1 cellular context compared by ENCODE assay signal in the genomic region with DNA sequence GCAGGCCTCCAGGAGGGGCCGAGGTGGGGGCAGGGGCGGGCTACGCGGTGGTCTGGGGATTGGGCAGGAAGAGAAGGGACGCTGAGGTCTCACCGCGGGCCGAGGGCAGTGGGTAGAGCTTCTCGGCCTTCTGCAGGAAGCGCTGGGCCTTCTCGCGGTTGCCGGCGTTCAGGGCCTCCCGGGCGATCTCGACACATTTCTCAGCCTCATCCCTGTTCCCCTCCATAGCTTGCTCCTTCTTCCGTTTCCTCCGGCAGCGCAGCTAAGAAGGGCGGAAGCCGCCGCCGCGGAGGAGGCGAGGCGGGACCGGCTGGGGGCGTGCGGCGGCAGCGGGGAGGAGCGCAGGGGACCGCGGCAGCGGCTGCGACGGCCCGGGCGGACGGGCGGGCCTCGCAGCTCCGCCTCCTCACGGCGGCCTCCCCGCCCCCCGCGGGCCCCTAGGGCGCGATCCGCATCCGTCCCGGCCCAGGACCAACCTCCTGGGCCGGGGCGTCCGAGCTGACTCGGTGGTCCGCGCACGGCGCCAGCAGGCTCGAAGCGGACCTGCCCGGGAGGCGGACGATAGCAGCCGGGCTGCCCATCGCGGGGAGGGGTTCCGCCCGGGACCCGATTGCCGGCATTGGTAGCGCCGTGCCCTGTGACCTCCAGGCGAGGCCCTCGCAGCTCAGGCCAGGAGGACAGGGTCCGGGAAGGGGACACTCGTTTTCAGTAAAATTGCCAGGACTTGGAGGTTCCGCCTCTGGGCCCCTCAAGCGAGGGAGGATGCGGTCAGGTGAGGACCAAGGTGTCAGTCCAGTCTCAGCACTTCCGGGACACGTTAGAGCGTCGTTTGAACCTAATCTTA.
TF ChIP-seq lines count a peak whose summit lies in the region.

A gene (minus strand): TSS at position 273 of the 844 bp plus-strand sequence. CDS start 47 bp downstream, at position 226.

TF ChIP-seq in WTC11, 78 proteins besides CTCF, POLR2A, EP300 and RAD21 (continued from another document and continues in another):
- TF ChIP-seq, protein P1, sequence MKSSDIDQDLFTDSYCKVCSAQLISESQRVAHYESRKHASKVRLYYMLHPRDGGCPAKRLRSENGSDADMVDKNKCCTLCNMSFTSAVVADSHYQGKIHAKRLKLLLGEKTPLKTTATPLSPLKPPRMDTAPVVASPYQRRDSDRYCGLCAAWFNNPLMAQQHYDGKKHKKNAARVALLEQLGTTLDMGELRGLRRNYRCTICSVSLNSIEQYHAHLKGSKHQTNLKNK (CRISPR knock-in tag; IDR thresholded peaks at IDR 0.05), result peak; percentile 6; the same call in 1 of the 2 replicates
- TF ChIP-seq, protein P2, sequence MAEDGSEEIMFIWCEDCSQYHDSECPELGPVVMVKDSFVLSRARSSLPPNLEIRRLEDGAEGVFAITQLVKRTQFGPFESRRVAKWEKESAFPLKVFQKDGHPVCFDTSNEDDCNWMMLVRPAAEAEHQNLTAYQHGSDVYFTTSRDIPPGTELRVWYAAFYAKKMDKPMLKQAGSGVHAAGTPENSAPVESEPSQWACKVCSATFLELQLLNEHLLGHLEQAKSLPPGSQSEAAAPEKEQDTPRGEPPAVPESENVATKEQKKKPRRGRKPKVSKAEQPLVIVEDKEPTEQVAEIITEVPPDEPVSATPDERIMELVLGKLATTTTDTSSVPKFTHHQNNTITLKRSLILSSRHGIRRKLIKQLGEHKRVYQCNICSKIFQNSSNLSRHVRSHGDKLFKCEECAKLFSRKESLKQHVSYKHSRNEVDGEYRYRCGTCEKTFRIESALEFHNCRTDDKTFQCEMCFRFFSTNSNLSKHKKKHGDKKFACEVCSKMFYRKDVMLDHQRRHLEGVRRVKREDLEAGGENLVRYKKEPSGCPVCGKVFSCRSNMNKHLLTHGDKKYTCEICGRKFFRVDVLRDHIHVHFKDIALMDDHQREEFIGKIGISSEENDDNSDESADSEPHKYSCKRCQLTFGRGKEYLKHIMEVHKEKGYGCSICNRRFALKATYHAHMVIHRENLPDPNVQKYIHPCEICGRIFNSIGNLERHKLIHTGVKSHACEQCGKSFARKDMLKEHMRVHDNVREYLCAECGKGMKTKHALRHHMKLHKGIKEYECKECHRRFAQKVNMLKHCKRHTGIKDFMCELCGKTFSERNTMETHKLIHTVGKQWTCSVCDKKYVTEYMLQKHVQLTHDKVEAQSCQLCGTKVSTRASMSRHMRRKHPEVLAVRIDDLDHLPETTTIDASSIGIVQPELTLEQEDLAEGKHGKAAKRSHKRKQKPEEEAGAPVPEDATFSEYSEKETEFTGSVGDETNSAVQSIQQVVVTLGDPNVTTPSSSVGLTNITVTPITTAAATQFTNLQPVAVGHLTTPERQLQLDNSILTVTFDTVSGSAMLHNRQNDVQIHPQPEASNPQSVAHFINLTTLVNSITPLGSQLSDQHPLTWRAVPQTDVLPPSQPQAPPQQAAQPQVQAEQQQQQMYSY (CRISPR knock-in tag; IDR thresholded peaks at IDR 0.05), result no peak
- TF ChIP-seq TEAD1 (CRISPR knock-in tag; IDR thresholded peaks at IDR 0.05) (peak; percentile 67; the same call in 1 of the 2 replicates), NR1H2 (CRISPR knock-in tag; IDR thresholded peaks at IDR 0.05) (no peak), KAT7 (CRISPR knock-in tag; IDR thresholded peaks at IDR 0.05; ENCODE audit: borderline replicate concordance) (peak; percentile 86; the same call in 1 of the 2 replicates), NFE2L1 (CRISPR knock-in tag; IDR thresholded peaks at IDR 0.05) (no peak; the same call in 1 of the 2 replicates), RORB (CRISPR knock-in tag; IDR thresholded peaks at IDR 0.05) (no peak), RELA (CRISPR knock-in tag; IDR thresholded peaks at IDR 0.05; ENCODE audit: borderline replicate concordance) (peak; percentile 75; the same call in 1 of the 2 replicates), ETV6 (CRISPR knock-in tag; IDR thresholded peaks at IDR 0.05) (peak; percentile 75; the same call in 1 of the 2 replicates), PRRX2 (CRISPR knock-in tag; IDR thresholded peaks at IDR 0.05) (peak; percentile 99)
- TF ChIP-seq, protein P3, sequence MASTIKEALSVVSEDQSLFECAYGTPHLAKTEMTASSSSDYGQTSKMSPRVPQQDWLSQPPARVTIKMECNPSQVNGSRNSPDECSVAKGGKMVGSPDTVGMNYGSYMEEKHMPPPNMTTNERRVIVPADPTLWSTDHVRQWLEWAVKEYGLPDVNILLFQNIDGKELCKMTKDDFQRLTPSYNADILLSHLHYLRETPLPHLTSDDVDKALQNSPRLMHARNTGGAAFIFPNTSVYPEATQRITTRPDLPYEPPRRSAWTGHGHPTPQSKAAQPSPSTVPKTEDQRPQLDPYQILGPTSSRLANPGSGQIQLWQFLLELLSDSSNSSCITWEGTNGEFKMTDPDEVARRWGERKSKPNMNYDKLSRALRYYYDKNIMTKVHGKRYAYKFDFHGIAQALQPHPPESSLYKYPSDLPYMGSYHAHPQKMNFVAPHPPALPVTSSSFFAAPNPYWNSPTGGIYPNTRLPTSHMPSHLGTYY (CRISPR knock-in tag; IDR thresholded peaks at IDR 0.05), result peak; percentile 99
- TF ChIP-seq, protein P4, sequence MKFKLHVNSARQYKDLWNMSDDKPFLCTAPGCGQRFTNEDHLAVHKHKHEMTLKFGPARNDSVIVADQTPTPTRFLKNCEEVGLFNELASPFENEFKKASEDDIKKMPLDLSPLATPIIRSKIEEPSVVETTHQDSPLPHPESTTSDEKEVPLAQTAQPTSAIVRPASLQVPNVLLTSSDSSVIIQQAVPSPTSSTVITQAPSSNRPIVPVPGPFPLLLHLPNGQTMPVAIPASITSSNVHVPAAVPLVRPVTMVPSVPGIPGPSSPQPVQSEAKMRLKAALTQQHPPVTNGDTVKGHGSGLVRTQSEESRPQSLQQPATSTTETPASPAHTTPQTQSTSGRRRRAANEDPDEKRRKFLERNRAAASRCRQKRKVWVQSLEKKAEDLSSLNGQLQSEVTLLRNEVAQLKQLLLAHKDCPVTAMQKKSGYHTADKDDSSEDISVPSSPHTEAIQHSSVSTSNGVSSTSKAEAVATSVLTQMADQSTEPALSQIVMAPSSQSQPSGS (CRISPR knock-in tag; IDR thresholded peaks at IDR 0.05; ENCODE audit: borderline replicate concordance, low read depth), result peak; percentile 44; the same call in 1 of the 2 replicates
- TF ChIP-seq, protein P5, sequence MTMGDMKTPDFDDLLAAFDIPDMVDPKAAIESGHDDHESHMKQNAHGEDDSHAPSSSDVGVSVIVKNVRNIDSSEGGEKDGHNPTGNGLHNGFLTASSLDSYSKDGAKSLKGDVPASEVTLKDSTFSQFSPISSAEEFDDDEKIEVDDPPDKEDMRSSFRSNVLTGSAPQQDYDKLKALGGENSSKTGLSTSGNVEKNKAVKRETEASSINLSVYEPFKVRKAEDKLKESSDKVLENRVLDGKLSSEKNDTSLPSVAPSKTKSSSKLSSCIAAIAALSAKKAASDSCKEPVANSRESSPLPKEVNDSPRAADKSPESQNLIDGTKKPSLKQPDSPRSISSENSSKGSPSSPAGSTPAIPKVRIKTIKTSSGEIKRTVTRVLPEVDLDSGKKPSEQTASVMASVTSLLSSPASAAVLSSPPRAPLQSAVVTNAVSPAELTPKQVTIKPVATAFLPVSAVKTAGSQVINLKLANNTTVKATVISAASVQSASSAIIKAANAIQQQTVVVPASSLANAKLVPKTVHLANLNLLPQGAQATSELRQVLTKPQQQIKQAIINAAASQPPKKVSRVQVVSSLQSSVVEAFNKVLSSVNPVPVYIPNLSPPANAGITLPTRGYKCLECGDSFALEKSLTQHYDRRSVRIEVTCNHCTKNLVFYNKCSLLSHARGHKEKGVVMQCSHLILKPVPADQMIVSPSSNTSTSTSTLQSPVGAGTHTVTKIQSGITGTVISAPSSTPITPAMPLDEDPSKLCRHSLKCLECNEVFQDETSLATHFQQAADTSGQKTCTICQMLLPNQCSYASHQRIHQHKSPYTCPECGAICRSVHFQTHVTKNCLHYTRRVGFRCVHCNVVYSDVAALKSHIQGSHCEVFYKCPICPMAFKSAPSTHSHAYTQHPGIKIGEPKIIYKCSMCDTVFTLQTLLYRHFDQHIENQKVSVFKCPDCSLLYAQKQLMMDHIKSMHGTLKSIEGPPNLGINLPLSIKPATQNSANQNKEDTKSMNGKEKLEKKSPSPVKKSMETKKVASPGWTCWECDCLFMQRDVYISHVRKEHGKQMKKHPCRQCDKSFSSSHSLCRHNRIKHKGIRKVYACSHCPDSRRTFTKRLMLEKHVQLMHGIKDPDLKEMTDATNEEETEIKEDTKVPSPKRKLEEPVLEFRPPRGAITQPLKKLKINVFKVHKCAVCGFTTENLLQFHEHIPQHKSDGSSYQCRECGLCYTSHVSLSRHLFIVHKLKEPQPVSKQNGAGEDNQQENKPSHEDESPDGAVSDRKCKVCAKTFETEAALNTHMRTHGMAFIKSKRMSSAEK (CRISPR knock-in tag; IDR thresholded peaks at IDR 0.05; ENCODE audit: borderline replicate concordance), result peak; percentile 95
- TF ChIP-seq, protein P6, sequence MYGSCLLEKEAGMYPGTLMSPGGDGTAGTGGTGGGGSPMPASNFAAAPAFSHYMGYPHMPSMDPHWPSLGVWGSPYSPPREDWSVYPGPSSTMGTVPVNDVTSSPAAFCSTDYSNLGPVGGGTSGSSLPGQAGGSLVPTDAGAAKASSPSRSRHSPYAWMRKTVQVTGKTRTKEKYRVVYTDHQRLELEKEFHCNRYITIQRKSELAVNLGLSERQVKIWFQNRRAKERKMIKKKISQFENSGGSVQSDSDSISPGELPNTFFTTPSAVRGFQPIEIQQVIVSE (CRISPR knock-in tag; IDR thresholded peaks at IDR 0.05; ENCODE audit: borderline replicate concordance), result no peak; the same call in 1 of the 2 replicates
- TF ChIP-seq, protein P7, sequence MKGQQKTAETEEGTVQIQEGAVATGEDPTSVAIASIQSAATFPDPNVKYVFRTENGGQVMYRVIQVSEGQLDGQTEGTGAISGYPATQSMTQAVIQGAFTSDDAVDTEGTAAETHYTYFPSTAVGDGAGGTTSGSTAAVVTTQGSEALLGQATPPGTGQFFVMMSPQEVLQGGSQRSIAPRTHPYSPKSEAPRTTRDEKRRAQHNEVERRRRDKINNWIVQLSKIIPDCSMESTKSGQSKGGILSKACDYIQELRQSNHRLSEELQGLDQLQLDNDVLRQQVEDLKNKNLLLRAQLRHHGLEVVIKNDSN (CRISPR knock-in tag; IDR thresholded peaks at IDR 0.05), result peak; percentile 57
- TF ChIP-seq, protein P8, sequence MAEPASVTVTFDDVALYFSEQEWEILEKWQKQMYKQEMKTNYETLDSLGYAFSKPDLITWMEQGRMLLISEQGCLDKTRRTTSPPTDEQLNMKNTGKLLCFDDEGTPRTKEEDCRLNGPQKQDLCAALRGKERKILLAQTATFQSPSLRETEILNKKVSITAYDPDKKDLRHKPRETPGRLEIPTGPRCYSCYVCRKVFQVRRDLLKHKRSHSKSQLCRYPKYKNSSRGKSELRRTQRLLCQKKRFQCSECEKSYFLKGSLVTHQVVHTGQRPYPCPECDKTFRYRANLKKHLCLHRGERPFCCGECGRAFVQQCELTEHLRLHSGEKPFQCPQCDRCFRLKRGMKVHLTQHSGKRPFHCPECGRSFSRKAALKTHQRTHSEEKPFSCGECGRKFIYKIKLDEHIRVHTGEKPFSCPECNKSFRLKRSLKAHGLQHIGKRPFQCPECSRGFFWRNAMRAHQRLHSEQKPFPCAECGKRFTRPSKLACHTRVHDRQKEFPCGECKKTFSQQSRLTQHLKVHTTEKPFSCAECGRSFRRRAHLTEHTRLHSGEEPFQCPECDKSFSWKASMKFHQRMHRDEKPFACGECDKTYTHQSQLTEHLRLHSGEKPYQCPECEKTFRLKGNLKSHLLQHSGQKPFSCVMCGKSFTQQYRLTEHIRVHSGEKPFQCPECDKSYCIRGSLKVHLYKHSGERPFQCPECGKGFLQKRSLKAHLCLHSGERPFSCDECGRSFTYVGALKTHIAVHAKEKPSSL (CRISPR knock-in tag; conservative IDR thresholded peaks at IDR 0.05), result peak; percentile 94
- TF ChIP-seq, protein P9, sequence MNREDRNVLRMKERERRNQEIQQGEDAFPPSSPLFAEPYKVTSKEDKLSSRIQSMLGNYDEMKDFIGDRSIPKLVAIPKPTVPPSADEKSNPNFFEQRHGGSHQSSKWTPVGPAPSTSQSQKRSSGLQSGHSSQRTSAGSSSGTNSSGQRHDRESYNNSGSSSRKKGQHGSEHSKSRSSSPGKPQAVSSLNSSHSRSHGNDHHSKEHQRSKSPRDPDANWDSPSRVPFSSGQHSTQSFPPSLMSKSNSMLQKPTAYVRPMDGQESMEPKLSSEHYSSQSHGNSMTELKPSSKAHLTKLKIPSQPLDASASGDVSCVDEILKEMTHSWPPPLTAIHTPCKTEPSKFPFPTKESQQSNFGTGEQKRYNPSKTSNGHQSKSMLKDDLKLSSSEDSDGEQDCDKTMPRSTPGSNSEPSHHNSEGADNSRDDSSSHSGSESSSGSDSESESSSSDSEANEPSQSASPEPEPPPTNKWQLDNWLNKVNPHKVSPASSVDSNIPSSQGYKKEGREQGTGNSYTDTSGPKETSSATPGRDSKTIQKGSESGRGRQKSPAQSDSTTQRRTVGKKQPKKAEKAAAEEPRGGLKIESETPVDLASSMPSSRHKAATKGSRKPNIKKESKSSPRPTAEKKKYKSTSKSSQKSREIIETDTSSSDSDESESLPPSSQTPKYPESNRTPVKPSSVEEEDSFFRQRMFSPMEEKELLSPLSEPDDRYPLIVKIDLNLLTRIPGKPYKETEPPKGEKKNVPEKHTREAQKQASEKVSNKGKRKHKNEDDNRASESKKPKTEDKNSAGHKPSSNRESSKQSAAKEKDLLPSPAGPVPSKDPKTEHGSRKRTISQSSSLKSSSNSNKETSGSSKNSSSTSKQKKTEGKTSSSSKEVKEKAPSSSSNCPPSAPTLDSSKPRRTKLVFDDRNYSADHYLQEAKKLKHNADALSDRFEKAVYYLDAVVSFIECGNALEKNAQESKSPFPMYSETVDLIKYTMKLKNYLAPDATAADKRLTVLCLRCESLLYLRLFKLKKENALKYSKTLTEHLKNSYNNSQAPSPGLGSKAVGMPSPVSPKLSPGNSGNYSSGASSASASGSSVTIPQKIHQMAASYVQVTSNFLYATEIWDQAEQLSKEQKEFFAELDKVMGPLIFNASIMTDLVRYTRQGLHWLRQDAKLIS (CRISPR knock-in tag; IDR thresholded peaks at IDR 0.05; ENCODE audit: borderline replicate concordance), result no peak; the same call in 1 of the 2 replicates
- TF ChIP-seq, protein P10, sequence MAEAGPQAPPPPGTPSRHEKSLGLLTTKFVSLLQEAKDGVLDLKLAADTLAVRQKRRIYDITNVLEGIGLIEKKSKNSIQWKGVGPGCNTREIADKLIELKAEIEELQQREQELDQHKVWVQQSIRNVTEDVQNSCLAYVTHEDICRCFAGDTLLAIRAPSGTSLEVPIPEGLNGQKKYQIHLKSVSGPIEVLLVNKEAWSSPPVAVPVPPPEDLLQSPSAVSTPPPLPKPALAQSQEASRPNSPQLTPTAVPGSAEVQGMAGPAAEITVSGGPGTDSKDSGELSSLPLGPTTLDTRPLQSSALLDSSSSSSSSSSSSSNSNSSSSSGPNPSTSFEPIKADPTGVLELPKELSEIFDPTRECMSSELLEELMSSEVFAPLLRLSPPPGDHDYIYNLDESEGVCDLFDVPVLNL (CRISPR knock-in tag; IDR thresholded peaks at IDR 0.05; ENCODE audit: borderline replicate concordance, low read depth), result no peak; the same call in 1 of the 2 replicates
- TF ChIP-seq, protein P11, sequence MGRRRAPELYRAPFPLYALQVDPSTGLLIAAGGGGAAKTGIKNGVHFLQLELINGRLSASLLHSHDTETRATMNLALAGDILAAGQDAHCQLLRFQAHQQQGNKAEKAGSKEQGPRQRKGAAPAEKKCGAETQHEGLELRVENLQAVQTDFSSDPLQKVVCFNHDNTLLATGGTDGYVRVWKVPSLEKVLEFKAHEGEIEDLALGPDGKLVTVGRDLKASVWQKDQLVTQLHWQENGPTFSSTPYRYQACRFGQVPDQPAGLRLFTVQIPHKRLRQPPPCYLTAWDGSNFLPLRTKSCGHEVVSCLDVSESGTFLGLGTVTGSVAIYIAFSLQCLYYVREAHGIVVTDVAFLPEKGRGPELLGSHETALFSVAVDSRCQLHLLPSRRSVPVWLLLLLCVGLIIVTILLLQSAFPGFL (CRISPR knock-in tag; IDR thresholded peaks at IDR 0.05; ENCODE audit: borderline replicate concordance), result no peak
